14 cellular contexts compared by ENCODE assay signal in genomic region chr18:36050479-36050878, GRCh38. TPM values are rescaled to one million over a fixed set of nuclear protein-coding genes. Genes with fewer than 3 reads are reported as not detected.
DNase-seq lines count a peak whose midpoint lies in the region; ATAC-seq, FAIRE-seq and TF ChIP-seq lines count a peak whose summit lies in the region.
"Had no signal": no experiment of that assay in that cellular context is flagged by ENCODE, and none has a peak within 500 bp of the region (broad histone marks: within the 10 kb centered on the region; RNA-seq: fewer than 3 reads in every experiment).

No MANE protein-coding gene starts in this region.

- ATAC-seq in WTC11 (no peak), HG03520 (IDR thresholded peaks at IDR 0.05; ENCODE audit: unreplicated experiment) (no peak), left lobe of liver (no peak)
- peak; percentile 61 for ATAC-seq in stimulated activated effector memory CD8-positive, alpha-beta T cell treated with anti-CD3 and anti-CD28 coated beads, Interleukin-12 subunit alpha, Interleukin-12 subunit beta, amount 100 ng/mL, for 72 hours

- peak overlapping the region; percentile 55 for H3K27ac Mint-ChIP-seq in WTC11
- no peak overlapping the region for H3K27ac Mint-ChIP-seq in stimulated activated effector memory CD8-positive, alpha-beta T cell treated with anti-CD3 and anti-CD28 coated beads, Interleukin-12 subunit alpha, Interleukin-12 subunit beta, amount 100 ng/mL, for 72 hours
- H3K27ac Mint-ChIP-seq: B cell; CD4-positive, alpha-beta memory T cell; HFFc6 had no signal

- H3K4me3 Mint-ChIP-seq in WTC11, result peak overlapping the region; percentile 11; the same call in 1 of the 2 replicates
- no peak overlapping the region for H3K4me3 Mint-ChIP-seq in stimulated activated effector memory CD8-positive, alpha-beta T cell treated with anti-CD3 and anti-CD28 coated beads, Interleukin-12 subunit alpha, Interleukin-12 subunit beta, amount 100 ng/mL, for 72 hours
- H3K4me3 Mint-ChIP-seq: B cell, HFFc6 had no signal

- no peaks in the 10 kb centered on the region for H3K27me3 Mint-ChIP-seq in WTC11 (ENCODE audit: low read depth)
- H3K27me3 Mint-ChIP-seq: B cell; CD4-positive, alpha-beta memory T cell had no signal

- DNase-seq in D721Med (ENCODE audit: insufficient read length, low spot score) (no peak), WTC11 (ENCODE audit: low spot score) (no peak), epithelial cell of esophagus (ENCODE audit: low read depth) (peak; percentile 32), NCI-H748 (lab: John Stamatoyannopoulos, UW; ENCODE audit: unreplicated experiment) (no peak), left lobe of liver (ENCODE audit: low spot score) (no peak)
- DNase-seq in stimulated activated effector memory CD8-positive, alpha-beta T cell treated with anti-CD3 and anti-CD28 coated beads, Interleukin-12 subunit alpha, Interleukin-12 subunit beta, amount 100 ng/mL, for 72 hours (ENCODE audit: low spot score in 2 of 2), result no peak
- DNase-seq: CD4-positive, alpha-beta memory T cell; COR-L47; DMS53; HCEC 1CT; HFFc6 had no signal

- no peak overlapping the region for H3K4me3 ChIP-seq in epithelial cell of esophagus (ENCODE audit: low read length)

- TF ChIP-seq CTCF in D721Med (IDR thresholded peaks at IDR 0.05; ENCODE audit: insufficient read depth, missing control alignments) (no peak), WTC11 (IDR thresholded peaks at IDR 0.05) (no peak), epithelial cell of esophagus (IDR thresholded peaks at IDR 0.05; ENCODE audit: insufficient read depth, low read depth, low read length, missing control alignments) (no peak)

- POLR2A ChIA-PET in WTC11 (lab: Charles Lee), result no interaction called here

- CTCF ChIA-PET in WTC11 (lab: Charles Lee), result no interaction called here

- peaks cover 11% of the 10 kb centered on the region for H3K36me3 Mint-ChIP-seq in WTC11
- H3K36me3 Mint-ChIP-seq in stimulated activated effector memory CD8-positive, alpha-beta T cell treated with anti-CD3 and anti-CD28 coated beads, Interleukin-12 subunit alpha, Interleukin-12 subunit beta, amount 100 ng/mL, for 72 hours, result no peaks in the 10 kb centered on the region

- H3K4me1 Mint-ChIP-seq in WTC11, result peaks cover 49% of the 10 kb centered on the region
- H3K4me1 Mint-ChIP-seq in stimulated activated effector memory CD8-positive, alpha-beta T cell treated with anti-CD3 and anti-CD28 coated beads, Interleukin-12 subunit alpha, Interleukin-12 subunit beta, amount 100 ng/mL, for 72 hours, result peaks cover 39% of the 10 kb centered on the region

- H3K9me3 Mint-ChIP-seq in WTC11, result peaks cover 12% of the 10 kb centered on the region
- no peaks in the 10 kb centered on the region for H3K9me3 Mint-ChIP-seq in stimulated activated effector memory CD8-positive, alpha-beta T cell treated with anti-CD3 and anti-CD28 coated beads, Interleukin-12 subunit alpha, Interleukin-12 subunit beta, amount 100 ng/mL, for 72 hours

- FAIRE-seq in D721Med (lab: Jason Lieb, UNC), result peak; percentile 69
- FAIRE-seq: GM19239 had no signal

TF ChIP-seq in WTC11, 78 proteins besides CTCF, POLR2A, EP300 and RAD21:
- TF ChIP-seq TCF7 (CRISPR knock-in tag; IDR thresholded peaks at IDR 0.05; ENCODE audit: low read depth) (no peak), ATF2 (CRISPR knock-in tag; IDR thresholded peaks at IDR 0.05; ENCODE audit: borderline replicate concordance, low read depth) (no peak), SMAD3 (CRISPR knock-in tag; IDR thresholded peaks at IDR 0.05; ENCODE audit: borderline replicate concordance) (no peak), USF1 (CRISPR knock-in tag; IDR thresholded peaks at IDR 0.05) (no peak), NR3C1 (CRISPR knock-in tag; conservative IDR thresholded peaks at IDR 0.05; ENCODE audit: low read depth) (no peak), ZMAT4 (CRISPR knock-in tag; IDR thresholded peaks at IDR 0.05) (no peak), STAT6 (CRISPR knock-in tag; conservative IDR thresholded peaks at IDR 0.05; ENCODE audit: low read depth) (no peak), FOXP4 (CRISPR knock-in tag; IDR thresholded peaks at IDR 0.05) (no peak), ATF3 (CRISPR knock-in tag; conservative IDR thresholded peaks at IDR 0.05) (no peak), ZSCAN18 (CRISPR knock-in tag; IDR thresholded peaks at IDR 0.05) (no peak), E2F4 (CRISPR knock-in tag; IDR thresholded peaks at IDR 0.05; ENCODE audit: borderline replicate concordance, low read depth) (no peak)

RNA-seq across cellular contexts. Expression of gene RPRD1A, which starts 16.9 kb away (rescaled TPM):
- total RNA-seq in WTC11 (2021), result 104 to 115 TPM (median 107 TPM) in 3 replicates
- total RNA-seq in left lobe of liver, result 16.7 TPM
